In the genomic region with DNA sequence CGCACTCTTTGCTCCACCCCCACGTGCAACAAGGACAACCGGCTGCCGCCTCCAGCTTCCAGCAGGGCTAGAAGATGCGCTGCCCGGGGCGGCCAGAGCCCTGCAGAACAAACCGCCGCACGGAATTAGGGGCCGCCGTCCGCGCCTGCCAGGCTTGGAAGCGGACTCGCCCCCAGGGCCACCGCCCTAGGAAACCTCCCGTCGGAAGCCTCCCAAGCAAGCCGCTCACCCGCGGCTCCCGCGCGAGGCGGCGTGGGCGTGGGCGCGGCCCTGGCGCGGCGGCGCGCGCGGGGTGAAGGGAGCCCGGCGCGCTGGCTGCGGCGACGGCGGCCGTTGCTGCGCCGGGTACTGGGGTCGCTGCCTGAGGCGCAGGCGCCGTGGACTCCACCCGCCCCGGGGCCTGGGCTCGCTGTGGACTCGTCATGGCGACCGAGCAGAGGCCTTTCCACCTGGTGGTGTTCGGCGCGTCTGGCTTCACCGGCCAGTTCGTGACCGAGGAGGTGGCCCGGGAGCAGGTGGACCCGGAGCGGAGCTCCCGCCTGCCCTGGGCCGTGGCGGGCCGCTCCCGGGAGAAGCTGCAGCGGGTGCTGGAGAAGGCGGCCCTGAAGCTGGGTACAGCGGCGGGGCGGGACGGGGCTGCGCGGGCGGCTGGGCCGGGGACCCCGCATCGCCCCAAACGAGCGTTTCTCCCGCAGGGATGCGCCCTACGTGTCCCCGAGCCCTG, we compare ENCODE assay signal across 8 cellular contexts. TPM values are rescaled to one million over a fixed set of nuclear protein-coding genes. Genes with fewer than 3 reads are reported as not detected.
A peak's percentile ranks its signal among the peaks of the same experiment; 100 is the strongest.
DNase-seq lines count a peak whose midpoint lies in the region; ATAC-seq and TF ChIP-seq lines count a peak whose summit lies in the region.

A gene with protein sequence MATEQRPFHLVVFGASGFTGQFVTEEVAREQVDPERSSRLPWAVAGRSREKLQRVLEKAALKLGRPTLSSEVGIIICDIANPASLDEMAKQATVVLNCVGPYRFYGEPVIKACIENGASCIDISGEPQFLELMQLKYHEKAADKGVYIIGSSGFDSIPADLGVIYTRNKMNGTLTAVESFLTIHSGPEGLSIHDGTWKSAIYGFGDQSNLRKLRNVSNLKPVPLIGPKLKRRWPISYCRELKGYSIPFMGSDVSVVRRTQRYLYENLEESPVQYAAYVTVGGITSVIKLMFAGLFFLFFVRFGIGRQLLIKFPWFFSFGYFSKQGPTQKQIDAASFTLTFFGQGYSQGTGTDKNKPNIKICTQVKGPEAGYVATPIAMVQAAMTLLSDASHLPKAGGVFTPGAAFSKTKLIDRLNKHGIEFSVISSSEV (plus strand): TSS at position 409 of the 724 bp plus-strand sequence. CDS start 14 bp downstream, at position 423.

- H3K27me3 ChIP-seq in SJSA1 (replicated peaks), result 0 out of 2 replicates have a peak, but pooled peaks cover 4% of the 10 kb centered on the region
- H3K27me3 ChIP-seq in gastroesophageal sphincter, result no peaks in the 10 kb centered on the region
- H3K27me3 ChIP-seq in suprapubic skin, result no peaks in the 10 kb centered on the region

- ATAC-seq in gastroesophageal sphincter, result peak; percentile 93

- H3K4me3 ChIP-seq in SJSA1 (peak within 1 kb of the TSS; percentile 92), gastroesophageal sphincter (peak within 1 kb of the TSS; percentile 62 to 88), suprapubic skin (peak within 1 kb of the TSS; percentile 89)

- TF ChIP-seq CTCF in gastroesophageal sphincter (IDR thresholded peaks at IDR 0.05) (no peak), suprapubic skin (IDR thresholded peaks at IDR 0.05) (no peak)

- H3K4me1 ChIP-seq in SJSA1 (replicated peaks) (peaks cover 5% of the 10 kb centered on the region; the same call in 1 of the 2 replicates), gastroesophageal sphincter (peaks cover 0 to 27% (median 3%) of the 10 kb centered on the region in 3 donors), suprapubic skin (peaks cover 10% of the 10 kb centered on the region)

- in situ Hi-C loops in G401 (cut with HindIII; ENCODE audit: low sequenced_read_pairs), result no loop called here

- H3K36me3 ChIP-seq in SJSA1 (peaks cover 30% of the 10 kb centered on the region), gastroesophageal sphincter (peaks cover 0 to 24% of the 10 kb centered on the region in 2 donors), suprapubic skin (peaks cover 14% of the 10 kb centered on the region)

- TF ChIP-seq POLR2A in gastroesophageal sphincter (IDR thresholded peaks at IDR 0.05) (peak; percentile 29 to 38), suprapubic skin (IDR thresholded peaks at IDR 0.05) (peak in 1 of 2 donors; percentile 45)

- TF ChIP-seq EP300 in gastroesophageal sphincter (IDR thresholded peaks at IDR 0.05) (no peak), suprapubic skin (IDR thresholded peaks at IDR 0.05) (no peak)

- WGBS in gastroesophageal sphincter (ENCODE audit: low coverage in 1 of 2), 2 donors, result 0% methylated on average over 15 to 17 of the region's 89 CpGs
- WGBS in suprapubic skin, result under 1% methylated on average over 34 of the region's 89 CpGs

- H3K9me3 ChIP-seq in SJSA1 (replicated peaks), result 0 out of 2 replicates have a peak, but pooled peaks cover 7% of the 10 kb centered on the region
- peaks cover 0 to 8% (median 0%) of the 10 kb centered on the region in 3 donors for H3K9me3 ChIP-seq in gastroesophageal sphincter
- H3K9me3 ChIP-seq in suprapubic skin, result no peaks in the 10 kb centered on the region

- H3K27ac ChIP-seq in SJSA1 (peak within 1 kb of the TSS; percentile 57), gastroesophageal sphincter (peak within 1 kb of the TSS; percentile 51 to 91 (median 84)), suprapubic skin (peak within 1 kb of the TSS; percentile 87)

- DNase-seq in G401 (ENCODE audit: low spot score), result peak; percentile 69
- peak; percentile 25 for DNase-seq in H4 (ENCODE audit: low spot score)
- DNase-seq in LoVo (ENCODE audit: low spot score), result peak; percentile 79
- peak; percentile 74 to 79 for DNase-seq in SJSA1 (ENCODE audit: low read depth in 1 of 2, low spot score in 2 of 2)
- DNase-seq in activated naive CD4-positive, alpha-beta T cell (lab: John Stamatoyannopoulos, UW), result peak; percentile 23 to 32 (median 28)
- peak in 55 of 56 donors; percentile 13 to 86 (median 61) for DNase-seq in nucleus accumbens (lab: John Stamatoyannopoulos, UW)
- DNase-seq in suprapubic skin (ENCODE audit: low spot score in 2 of 2), result peak; percentile 77 to 82

RNA-seq across cellular contexts. Expression of the gene that starts here (rescaled TPM):
- total RNA-seq in G401 (2014; rRNA removed; shearing (Covaris generic)), result 66.9 and 69.1 TPM in 2 replicates
- total RNA-seq in H4 (2014; rRNA removed; shearing (Covaris generic)), result 34.7 and 36.1 TPM in 2 replicates
- 45.5 and 53.5 TPM in 2 replicates for total RNA-seq in SJSA1 (2014; rRNA removed; shearing (Covaris generic))
- total RNA-seq in gastroesophageal sphincter (10 to 100 TPM; 21.3 to 32.2 (median 23.1) TPM), suprapubic skin (10 to 100 TPM in 2 of 4 donors, 1 to 10 TPM in 2; 4.0 to 11.2 (median 10.0) TPM)

Comparison
In these comparisons a context has a peak if more than half of its experiments do, and no peak if none do; other contexts are left out.
1. Peak in every context shown above with its lines: DNase-seq, ATAC-seq, H3K4me3 ChIP-seq and H3K27ac ChIP-seq.
2. DNase-seq: peak in every context shown above with its lines; median percentile 80 in suprapubic skin; 79 in LoVo; 76 in SJSA1; 69 in G401; 61 in nucleus accumbens; 28 in activated naive CD4-positive, alpha-beta T cell; 25 in H4.